Comparison of ENCODE assay signal across 19 cellular contexts in the genomic region with DNA sequence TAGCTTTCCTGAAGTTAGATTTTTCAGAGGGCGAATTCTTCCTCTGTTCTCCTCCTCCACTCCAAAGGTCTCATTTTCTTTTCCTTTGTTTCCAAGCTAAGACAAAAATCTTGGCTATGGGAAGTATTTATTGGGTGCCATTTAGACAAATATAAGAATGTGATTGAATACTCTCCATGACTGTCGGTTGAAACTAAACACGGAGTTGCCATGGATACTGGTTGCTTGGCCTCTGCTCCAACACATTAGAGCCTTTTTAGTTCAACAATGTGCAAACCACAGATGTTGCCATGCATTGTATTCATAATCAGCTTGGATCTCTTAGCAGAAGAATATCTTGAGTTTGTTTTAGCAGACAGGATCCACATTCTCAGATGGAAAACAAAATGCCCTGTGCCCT.
A peak's percentile ranks its signal among the peaks of the same experiment; 100 is the strongest.
DNase-seq lines count a peak whose midpoint lies in the region; ATAC-seq, FAIRE-seq and TF ChIP-seq lines count a peak whose summit lies in the region.
"Had no signal": no experiment of that assay in that cellular context is flagged by ENCODE, and none has a peak within 500 bp of the region (broad histone marks: within the 10 kb centered on the region; RNA-seq: fewer than 3 reads in every experiment).

No MANE protein-coding gene starts in this region.

- H3K27me3 ChIP-seq in endothelial cell of umbilical vein (ENCODE audit: control insufficient read depth in 2 of 2, insufficient read depth in 2 of 2, low read length in 2 of 2), result peaks cover 2 to 4% of the 10 kb centered on the region in 2 experiments
- H3K27me3 ChIP-seq: SJSA1 had no signal

- H3K36me3 Mint-ChIP-seq in progenitor cell of endocrine pancreas (ENCODE audit: insufficient read depth) (no peaks in the 10 kb centered on the region), T-helper 17 cell (ENCODE audit: low read depth) (no peaks in the 10 kb centered on the region)
- H3K36me3 Mint-ChIP-seq: CD4-positive, CD25-positive, alpha-beta regulatory T cell had no signal

- H3K27ac ChIP-seq in endothelial cell of umbilical vein (ENCODE audit: insufficient read depth, low read depth, low read length), result no peak overlapping the region
- H3K27ac ChIP-seq: KMS-11, PC-9, SJSA1 had no signal

- DNase-seq in NCI-H1092 treated with DMSO at 0.1 percent for 48 hours (lab: John Stamatoyannopoulos, UW) (peak; percentile 11), NCI-H69 (lab: John Stamatoyannopoulos, UW) (peak; percentile 64), endothelial cell of umbilical vein (ENCODE audit: low read depth, low spot score) (peak; percentile 4), progenitor cell of endocrine pancreas (ENCODE audit: low spot score, unreplicated experiment) (no peak), T-helper 17 cell (no peak)
- DNase-seq: Calu3; CD4-positive, CD25-positive, alpha-beta regulatory T cell; DMS79; H9; NCI-H1048; NCI-H226; NCI-H526; PC-9 had no signal

- H3K9me3 ChIP-seq in endothelial cell of umbilical vein (replicated peaks; ENCODE audit: control insufficient read depth, insufficient read depth, low read length) (no peaks in the 10 kb centered on the region), T-helper 17 cell (ENCODE audit: control insufficient read depth, low read length, poor library complexity, severe bottlenecking) (no peaks in the 10 kb centered on the region)

- no TSS peak for BruUV-seq in endothelial cell of umbilical vein (replicated peaks; lab: Mats Ljungman, UMichigan)

- no peak overlapping the region for H2AFZ ChIP-seq in endothelial cell of umbilical vein (ENCODE audit: low read depth, low read length)
- H2AFZ ChIP-seq: PC-9 had no signal

- peaks cover 7% of the 10 kb centered on the region for H3K9me3 Mint-ChIP-seq in progenitor cell of endocrine pancreas (ENCODE audit: low read depth)

- H4K20me1 ChIP-seq in endothelial cell of umbilical vein (replicated peaks; ENCODE audit: control insufficient read depth, extremely low read depth, insufficient read depth, low read length), result no peaks in the 10 kb centered on the region

- dilution Hi-C loops in endothelial cell of umbilical vein (cut with MboI; ENCODE audit: extremely low pct_ligation_motif_present, low sequenced_read_pairs), result no loop called here

- no peak overlapping the region for H3K9ac ChIP-seq in endothelial cell of umbilical vein (replicated peaks; ENCODE audit: extremely low read depth, insufficient read depth, low read length)
- H3K9ac ChIP-seq: KMS-11 had no signal

- H3K9me1 ChIP-seq in endothelial cell of umbilical vein (replicated peaks; ENCODE audit: control insufficient read depth, extremely low read depth, insufficient read depth, low read length), result no peaks in the 10 kb centered on the region

- no peak for FAIRE-seq in endothelial cell of umbilical vein (lab: Jason Lieb, UNC)
- FAIRE-seq: HepG2 had no signal

- H3K4me3 ChIP-seq in endothelial cell of umbilical vein (replicated peaks in 1 of 3; ENCODE audit: insufficient read depth in 1 of 3, low read depth in 1 of 3, low read length in 3 of 3), result no peak overlapping the region
- H3K4me3 ChIP-seq: PC-9, SJSA1 had no signal

- CTCF ChIA-PET in endothelial cell of umbilical vein (lab: Charles Lee), result no interaction called here

- peaks cover 5% of the 10 kb centered on the region for H3K4me1 ChIP-seq in endothelial cell of umbilical vein (ENCODE audit: control insufficient read depth, extremely low read depth, insufficient read depth, low read length)

- TF ChIP-seq CTCF in endothelial cell of umbilical vein (IDR thresholded peaks at IDR 0.05; ENCODE audit: extremely low read depth in 1 of 2, insufficient read depth in 1 of 2, low read depth in 1 of 2, low read length in 2 of 2) (no peak), progenitor cell of endocrine pancreas (IDR thresholded peaks at IDR 0.05; ENCODE audit: unreplicated experiment) (no peak)

- no peak for ATAC-seq in T-helper 17 cell
- no peak for ATAC-seq in HG02678 (IDR thresholded peaks at IDR 0.05; ENCODE audit: unreplicated experiment)
- no peak for ATAC-seq in GM18907 (IDR thresholded peaks at IDR 0.05; ENCODE audit: unreplicated experiment)
- ATAC-seq: HepG2 had no signal

- POLR2A ChIA-PET in endothelial cell of umbilical vein (lab: Charles Lee), result no interaction called here

- H3K4me1 Mint-ChIP-seq in progenitor cell of endocrine pancreas (ENCODE audit: low read depth), result peaks cover 22% of the 10 kb centered on the region
- H3K4me1 Mint-ChIP-seq in T-helper 17 cell, result no peaks in the 10 kb centered on the region
- H3K4me1 Mint-ChIP-seq: B cell; CD4-positive, CD25-positive, alpha-beta regulatory T cell; H9 had no signal

- H3K27me3 Mint-ChIP-seq in progenitor cell of endocrine pancreas, result no peaks in the 10 kb centered on the region
- H3K27me3 Mint-ChIP-seq in T-helper 17 cell, result no peaks in the 10 kb centered on the region
- H3K27me3 Mint-ChIP-seq: CD4-positive, CD25-positive, alpha-beta regulatory T cell had no signal

- no peak for TF ChIP-seq POLR2A in endothelial cell of umbilical vein (IDR thresholded peaks at IDR 0.05; ENCODE audit: low read depth, low read length)

- no peak overlapping the region for H3K4me2 ChIP-seq in endothelial cell of umbilical vein (ENCODE audit: insufficient read depth, low read length)
- H3K4me2 ChIP-seq: KMS-11, PC-9 had no signal

- intact Hi-C loops in endothelial cell of umbilical vein (cut with micrococcal nuclease), result no loop called here

- H3K79me2 ChIP-seq in endothelial cell of umbilical vein (ENCODE audit: control insufficient read depth, insufficient read depth, low read length), result no peaks in the 10 kb centered on the region

- H3K4me3 Mint-ChIP-seq in progenitor cell of endocrine pancreas (ENCODE audit: low read depth) (no peak overlapping the region), T-helper 17 cell (no peak overlapping the region)
- H3K4me3 Mint-ChIP-seq: B cell; CD4-positive, CD25-positive, alpha-beta regulatory T cell; H9 had no signal

- H3K36me3 ChIP-seq in endothelial cell of umbilical vein (ENCODE audit: control insufficient read depth in 2 of 2, extremely low read depth in 1 of 2, insufficient read depth in 2 of 2, low read length in 2 of 2), result no peaks in the 10 kb centered on the region
- H3K36me3 ChIP-seq: SJSA1 had no signal

- H3K27ac Mint-ChIP-seq in progenitor cell of endocrine pancreas, result peak overlapping the region; percentile 91
- no peak overlapping the region for H3K27ac Mint-ChIP-seq in T-helper 17 cell
- H3K27ac Mint-ChIP-seq: B cell; CD4-positive, CD25-positive, alpha-beta regulatory T cell; H9 had no signal

TF ChIP-seq in endothelial cell of umbilical vein, 7 proteins besides CTCF, POLR2A, EP300 and RAD21:
- TF ChIP-seq FOS (IDR thresholded peaks at IDR 0.05; ENCODE audit: borderline replicate concordance, insufficient read depth, low read length), result no peak
- TF ChIP-seq POLR2AphosphoS5 (IDR thresholded peaks at IDR 0.05; ENCODE audit: insufficient read depth, low read depth, low read length), result no peak
- TF ChIP-seq MYC (IDR thresholded peaks at IDR 0.05; ENCODE audit: low read depth, low read length), result no peak
- no peak for TF ChIP-seq JUN (IDR thresholded peaks at IDR 0.05; ENCODE audit: borderline replicate concordance, insufficient read depth, insufficient read length, low read depth)
- TF ChIP-seq, protein P1, sequence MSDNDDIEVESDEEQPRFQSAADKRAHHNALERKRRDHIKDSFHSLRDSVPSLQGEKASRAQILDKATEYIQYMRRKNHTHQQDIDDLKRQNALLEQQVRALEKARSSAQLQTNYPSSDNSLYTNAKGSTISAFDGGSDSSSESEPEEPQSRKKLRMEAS (IDR thresholded peaks at IDR 0.05; ENCODE audit: insufficient read depth, insufficient read length), result no peak
- no peak for TF ChIP-seq EZH2 (IDR thresholded peaks at IDR 0.05; ENCODE audit: borderline replicate concordance, low read depth, low read length, severe bottlenecking)
- TF ChIP-seq GATA2 (IDR thresholded peaks at IDR 0.05; ENCODE audit: insufficient read depth, insufficient read length, low read depth, low read length), result no peak

Comparison
In these comparisons a context has a peak if more than half of its experiments do, and no peak if none do; other contexts are left out.
1. DNase-seq: peak in NCI-H1092 treated with DMSO at 0.1 percent for 48 hours (single experiment), NCI-H69 (single experiment) and endothelial cell of umbilical vein (single experiment); none in progenitor cell of endocrine pancreas (single experiment) and T-helper 17 cell (0 of 3).